ENCODE assay signal across 8 cellular contexts in genomic region chr1:234842726-234843641, GRCh38.
DNase-seq lines count a peak whose midpoint lies in the region; ATAC-seq, FAIRE-seq and TF ChIP-seq lines count a peak whose summit lies in the region.

No MANE protein-coding gene starts in this region.

- H3K36me3 ChIP-seq in colonic mucosa, result no peaks in the 10 kb centered on the region

- peaks cover 86% of the 10 kb centered on the region for H3K4me1 Mint-ChIP-seq in T-helper 1 cell treated with Interleukin-12 subunit alpha and Interleukin-12 subunit beta and Interleukin-4 antibody, amounts not matched to agents 30 μg/mL and 1 μg/mL, for 36 hours (ENCODE audit: low read depth)

- DNase-seq in GM18507 (ENCODE audit: extremely low spot score, insufficient read length, low read depth) (peak; percentile 50), colonic mucosa (no peak), NCI-H82 treated with DMSO at 0.1 percent for 48 hours (lab: John Stamatoyannopoulos, UW; ENCODE audit: unreplicated experiment) (no peak), pons (ENCODE audit: low spot score) (no peak)
- peak; percentile 56 for DNase-seq in activated naive CD8-positive, alpha-beta T cell treated with anti-CD3 and anti-CD28 coated beads, Interleukin-2, amount 50 U/mL, for 16 hours (ENCODE audit: low read depth, low spot score)
- peak; percentile 72 for DNase-seq in stimulated activated CD4-positive, alpha-beta T cell treated with anti-CD3 and anti-CD28 coated beads, Interleukin-12 subunit alpha, Interleukin-12 subunit beta, amount 100 ng/mL, for 4 hours

- no peak overlapping the region for H3K27ac ChIP-seq in colonic mucosa

- H3K4me1 ChIP-seq in colonic mucosa, result no peaks in the 10 kb centered on the region

- H3K9me3 Mint-ChIP-seq in T-helper 1 cell treated with Interleukin-12 subunit alpha and Interleukin-12 subunit beta and Interleukin-4 antibody, amounts not matched to agents 30 μg/mL and 1 μg/mL, for 36 hours, result no peaks in the 10 kb centered on the region

- peak; percentile 94 for FAIRE-seq in GM18507 (lab: Jason Lieb, UNC)

- TF ChIP-seq CTCF in colonic mucosa (IDR thresholded peaks at IDR 0.05), result no peak

- peak overlapping the region; percentile 68 for H3K4me3 Mint-ChIP-seq in T-helper 1 cell treated with Interleukin-12 subunit alpha and Interleukin-12 subunit beta and Interleukin-4 antibody, amounts not matched to agents 30 μg/mL and 1 μg/mL, for 36 hours

- H3K27me3 ChIP-seq in colonic mucosa, result no peaks in the 10 kb centered on the region

- peak overlapping the region; percentile 81 for H3K27ac Mint-ChIP-seq in T-helper 1 cell treated with Interleukin-12 subunit alpha and Interleukin-12 subunit beta and Interleukin-4 antibody, amounts not matched to agents 30 μg/mL and 1 μg/mL, for 36 hours

- no peak overlapping the region for H3K4me3 ChIP-seq in colonic mucosa

- H3K36me3 Mint-ChIP-seq in T-helper 1 cell treated with Interleukin-12 subunit alpha and Interleukin-12 subunit beta and Interleukin-4 antibody, amounts not matched to agents 30 μg/mL and 1 μg/mL, for 36 hours (ENCODE audit: low read depth), result no peaks in the 10 kb centered on the region

- H3K27me3 Mint-ChIP-seq in T-helper 1 cell treated with Interleukin-12 subunit alpha and Interleukin-12 subunit beta and Interleukin-4 antibody, amounts not matched to agents 30 μg/mL and 1 μg/mL, for 36 hours (ENCODE audit: low read depth), result no peaks in the 10 kb centered on the region

- ATAC-seq in HG02623 (IDR thresholded peaks at IDR 0.05; ENCODE audit: unreplicated experiment), result peak; percentile 67

- H3K9ac ChIP-seq in colonic mucosa (ENCODE audit: low read depth in 2 of 2, low read length in 2 of 2), result peak overlapping the region in 1 of 2 donors; percentile 29

- H3K9me3 ChIP-seq in colonic mucosa, result no peaks in the 10 kb centered on the region

- intact Hi-C loops in colonic mucosa (cut with DNase I), result no loop called here

Comparison
In these comparisons a context has a peak if more than half of its experiments do, and no peak if none do; other contexts are left out.
1. DNase-seq: peak in GM18507 (single experiment), activated naive CD8-positive, alpha-beta T cell treated with anti-CD3 and anti-CD28 coated beads, Interleukin-2, amount 50 U/mL, for 16 hours (single experiment) and stimulated activated CD4-positive, alpha-beta T cell treated with anti-CD3 and anti-CD28 coated beads, Interleukin-12 subunit alpha, Interleukin-12 subunit beta, amount 100 ng/mL, for 4 hours (single experiment); none in colonic mucosa (single experiment), NCI-H82 treated with DMSO at 0.1 percent for 48 hours (single experiment) and pons (single experiment).